1 cellular context compared by ENCODE assay signal in genomic region chr6:69827491-69827890, GRCh38.
TF ChIP-seq lines count a peak whose summit lies in the region.

No MANE protein-coding gene starts in this region.

TF ChIP-seq in SK-N-SH, 30 proteins besides CTCF, POLR2A, EP300 and RAD21 (continued from another document):
- TF ChIP-seq MAX (IDR thresholded peaks at IDR 0.05; ENCODE audit: low read depth) (no peak), GATA2 (CRISPR knock-in tag; IDR thresholded peaks at IDR 0.05) (no peak), PBX3 (IDR thresholded peaks at IDR 0.05) (peak; percentile 12; the same call in 1 of the 2 replicates)
